ENCODE assay signal across 13 cellular contexts in the genomic region with DNA sequence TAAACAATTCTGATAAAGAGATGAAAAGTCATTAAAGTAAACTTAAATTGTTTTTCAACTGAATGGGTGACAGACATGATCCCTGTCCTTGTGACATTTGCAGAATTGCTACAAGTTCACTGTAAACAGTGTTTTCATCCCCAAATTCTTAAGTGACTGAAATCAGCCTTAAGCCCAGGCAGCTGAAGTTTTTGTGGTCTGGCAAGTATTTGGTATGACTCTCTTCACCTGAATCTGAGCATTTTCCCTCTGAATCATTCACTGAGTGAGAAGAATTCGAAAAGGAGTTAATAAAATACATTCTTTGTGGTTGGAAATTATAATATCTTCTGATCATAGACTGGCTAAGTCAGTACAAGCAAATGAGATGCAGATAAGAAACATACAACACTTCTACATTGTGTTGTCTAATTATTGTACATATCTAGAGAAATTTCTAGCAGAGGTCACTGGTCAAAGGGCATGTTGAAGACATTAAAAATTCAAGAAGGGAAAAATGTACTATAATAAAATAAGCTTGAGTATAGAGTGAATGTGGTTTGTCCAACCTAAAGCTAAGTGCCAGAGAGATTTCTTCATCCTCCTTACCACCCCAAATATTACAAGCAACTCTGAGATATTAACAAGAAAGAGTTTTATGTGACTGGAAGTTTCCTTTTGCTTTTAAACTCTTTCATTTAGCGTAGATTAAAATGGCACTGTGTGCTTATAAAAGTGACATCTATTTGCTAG.
A peak's percentile ranks its signal among the peaks of the same experiment; 100 is the strongest.
DNase-seq lines count a peak whose midpoint lies in the region; ATAC-seq and TF ChIP-seq lines count a peak whose summit lies in the region.
"Had no signal": no experiment of that assay in that cellular context is flagged by ENCODE, and none has a peak within 500 bp of the region (broad histone marks: within the 10 kb centered on the region; RNA-seq: fewer than 3 reads in every experiment).

No MANE protein-coding gene starts in this region.

- peak; percentile 89 for DNase-seq in GM23248
- DNase-seq in SK-N-SH, result no peak
- peak; percentile 92 for DNase-seq in fibroblast of the aortic adventitia (ENCODE audit: low read depth)
- peak; percentile 37 for DNase-seq in smooth muscle cell of the brain vasculature (ENCODE audit: low read depth, low spot score)
- DNase-seq in iPS-NIHi11 (ENCODE audit: low spot score), result no peak
- no peak for DNase-seq in GDM1 (lab: John Stamatoyannopoulos, UW)
- DNase-seq in stimulated activated CD4-positive, alpha-beta T cell treated with anti-CD3 and anti-CD28 coated beads, Interleukin-1b, Interleukin-23, amount 100 ng/mL, for 48 hours, result no peak
- DNase-seq: activated CD4-positive, alpha-beta T cell treated with anti-CD3 and anti-CD28 coated beads for 36 hours; activated naive CD4-positive, alpha-beta T cell treated with anti-CD3 and anti-CD28 coated beads for 36 hours; DMS53; NCI-H1436 treated with DMSO at 0.1 percent for 48 hours; NCI-H774 had no signal

- H3K4me3 ChIP-seq in GM23248, result peak overlapping the region; percentile 7; the same call in 1 of the 2 replicates
- no peak overlapping the region for H3K4me3 ChIP-seq in SK-N-SH (ENCODE audit: low read depth in 2 of 2, low read length in 1 of 2)
- H3K4me3 ChIP-seq in fibroblast of the aortic adventitia (ENCODE audit: low read depth, low read length), result no peak overlapping the region

- H3K9me3 ChIP-seq in GM23248 (ENCODE audit: low read depth), result no peaks in the 10 kb centered on the region
- H3K9me3 ChIP-seq in SK-N-SH, result no peaks in the 10 kb centered on the region

- TF ChIP-seq RAD21 in SK-N-SH (IDR thresholded peaks at IDR 0.05; ENCODE audit: low read length), result no peak

- POLR2A ChIA-PET in SK-N-SH (lab: Yijun Ruan, JAX), result no interaction called here

- CTCF ChIA-PET in SK-N-SH (lab: Yijun Ruan, JAX), result no interaction called here

- H3K9ac ChIP-seq in GM23248, result no peak overlapping the region
- no peak overlapping the region; the same call in 1 of the 2 replicates for H3K9ac ChIP-seq in SK-N-SH

- no peak for TF ChIP-seq CTCF in SK-N-SH (IDR thresholded peaks at IDR 0.05)
- no peak for TF ChIP-seq CTCF in fibroblast of the aortic adventitia (IDR thresholded peaks at IDR 0.05; ENCODE audit: insufficient read depth, low read length)

- H3F3A ChIP-seq in GM23248 (ENCODE audit: insufficient read depth) (peaks cover 26% of the 10 kb centered on the region), SK-N-SH (replicated peaks; ENCODE audit: insufficient read depth) (peaks cover 19% of the 10 kb centered on the region)

- H3K36me3 ChIP-seq in GM23248 (ENCODE audit: low read depth) (no peaks in the 10 kb centered on the region), SK-N-SH (replicated peaks in 1 of 2; ENCODE audit: control insufficient read depth in 1 of 2, insufficient read depth in 2 of 2, low read length in 1 of 2) (no peaks in the 10 kb centered on the region)

- in situ Hi-C loops in GM23248 (cut with MboI), result no loop called here

- H3K79me2 ChIP-seq in GM23248 (ENCODE audit: insufficient read depth) (no peaks in the 10 kb centered on the region), SK-N-SH (ENCODE audit: insufficient read depth) (no peaks in the 10 kb centered on the region)

- no peak for ATAC-seq in GM18867 (IDR thresholded peaks at IDR 0.05; ENCODE audit: unreplicated experiment)
- ATAC-seq: activated CD4-positive, alpha-beta T cell treated with anti-CD3 and anti-CD28 coated beads for 36 hours had no signal

- H4K20me1 ChIP-seq in GM23248 (ENCODE audit: insufficient read depth) (no peaks in the 10 kb centered on the region), SK-N-SH (ENCODE audit: insufficient read depth) (no peaks in the 10 kb centered on the region)

- H3K4me2 ChIP-seq in GM23248 (ENCODE audit: unreplicated experiment), result peak overlapping the region; percentile 70
- peak overlapping the region; percentile 54 for H3K4me2 ChIP-seq in SK-N-SH

- H3K27ac ChIP-seq in GM23248 (peak overlapping the region; percentile 51), SK-N-SH (ENCODE audit: low read depth in 2 of 2, low read length in 1 of 2) (peak overlapping the region; percentile 70 to 77; a peak in 3 of 4 replicates)

- H3K4me1 ChIP-seq in GM23248 (ENCODE audit: insufficient read depth), result peaks cover 44% of the 10 kb centered on the region
- H3K4me1 ChIP-seq in SK-N-SH (ENCODE audit: control insufficient read depth in 1 of 2, insufficient read depth in 2 of 2, low read depth in 1 of 2, low read length in 1 of 2), result peaks cover 0 to 18% of the 10 kb centered on the region in 2 experiments; a peak in 2 of 4 replicates

- H2AFZ ChIP-seq in GM23248 (no peak overlapping the region), SK-N-SH (ENCODE audit: low read depth) (peak overlapping the region; percentile 9; the same call in 1 of the 2 replicates)

- WGBS in GM23248 (ENCODE audit: low coverage in 1 of 2, low lambda C conversion rate in 2 of 2, missing lambda C conversion rate in 2 of 2), 2 experiments, result 47 to 52% methylated on average over 2 of the region's 2 CpGs
- 48% methylated on average over 2 of the region's 2 CpGs for WGBS in SK-N-SH (ENCODE audit: low lambda C conversion rate)

- no peaks in the 10 kb centered on the region for H3K9me2 ChIP-seq in GM23248 (ENCODE audit: insufficient read depth)
- H3K9me2 ChIP-seq in SK-N-SH, result no peaks in the 10 kb centered on the region

- TF ChIP-seq EP300 in SK-N-SH (IDR thresholded peaks at IDR 0.05; ENCODE audit: borderline replicate concordance in 1 of 2, low read depth in 1 of 2, low read length in 1 of 2), result peak in 1 of 2 experiments; percentile 95; a peak in 1 of 4 replicates

- H3K27me3 ChIP-seq in GM23248 (replicated peaks; ENCODE audit: insufficient read depth) (no peaks in the 10 kb centered on the region), SK-N-SH (ENCODE audit: insufficient read depth) (no peaks in the 10 kb centered on the region)

TF ChIP-seq in SK-N-SH, 30 proteins besides CTCF, POLR2A, EP300 and RAD21 (continues in another document):
- TF ChIP-seq NFIC (IDR thresholded peaks at IDR 0.05; ENCODE audit: borderline replicate concordance) (peak; percentile 91), TAF1 (IDR thresholded peaks at IDR 0.05; ENCODE audit: borderline replicate concordance, low read depth, low read length) (no peak; the same call in 1 of the 2 replicates), GABPA (IDR thresholded peaks at IDR 0.05; ENCODE audit: low read depth) (no peak), CHD2 (IDR thresholded peaks at IDR 0.05; ENCODE audit: low read length, partially characterized antibody) (no peak), EZH2phosphoT487 (IDR thresholded peaks at IDR 0.05; ENCODE audit: borderline replicate concordance, low read depth) (no peak), POLR2AphosphoS5 (IDR thresholded peaks at IDR 0.05; ENCODE audit: low read depth, low read length) (peak; percentile 44; the same call in 1 of the 2 replicates), SIN3A (IDR thresholded peaks at IDR 0.05; ENCODE audit: borderline replicate concordance, low read depth, low read length) (no peak), NRF1 (IDR thresholded peaks at IDR 0.05; ENCODE audit: low read depth, low read length) (no peak), FOXM1 (IDR thresholded peaks at IDR 0.05; ENCODE audit: low read depth) (peak; percentile 70; the same call in 1 of the 2 replicates), SMC3 (IDR thresholded peaks at IDR 0.05; ENCODE audit: low read depth, low read length) (no peak), MXI1 (IDR thresholded peaks at IDR 0.05; ENCODE audit: low read depth, low read length) (no peak), MEF2A (IDR thresholded peaks at IDR 0.05; ENCODE audit: borderline replicate concordance, low read depth) (peak; percentile 41; the same call in 1 of the 2 replicates), TCF12 (IDR thresholded peaks at IDR 0.05) (peak; percentile 93), JUND (IDR thresholded peaks at IDR 0.05) (peak; percentile 97)
- TF ChIP-seq, protein P1, sequence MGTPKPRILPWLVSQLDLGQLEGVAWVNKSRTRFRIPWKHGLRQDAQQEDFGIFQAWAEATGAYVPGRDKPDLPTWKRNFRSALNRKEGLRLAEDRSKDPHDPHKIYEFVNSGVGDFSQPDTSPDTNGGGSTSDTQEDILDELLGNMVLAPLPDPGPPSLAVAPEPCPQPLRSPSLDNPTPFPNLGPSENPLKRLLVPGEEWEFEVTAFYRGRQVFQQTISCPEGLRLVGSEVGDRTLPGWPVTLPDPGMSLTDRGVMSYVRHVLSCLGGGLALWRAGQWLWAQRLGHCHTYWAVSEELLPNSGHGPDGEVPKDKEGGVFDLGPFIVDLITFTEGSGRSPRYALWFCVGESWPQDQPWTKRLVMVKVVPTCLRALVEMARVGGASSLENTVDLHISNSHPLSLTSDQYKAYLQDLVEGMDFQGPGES (IDR thresholded peaks at IDR 0.05; ENCODE audit: low read depth, low read length), result no peak
- TF ChIP-seq, protein P2, sequence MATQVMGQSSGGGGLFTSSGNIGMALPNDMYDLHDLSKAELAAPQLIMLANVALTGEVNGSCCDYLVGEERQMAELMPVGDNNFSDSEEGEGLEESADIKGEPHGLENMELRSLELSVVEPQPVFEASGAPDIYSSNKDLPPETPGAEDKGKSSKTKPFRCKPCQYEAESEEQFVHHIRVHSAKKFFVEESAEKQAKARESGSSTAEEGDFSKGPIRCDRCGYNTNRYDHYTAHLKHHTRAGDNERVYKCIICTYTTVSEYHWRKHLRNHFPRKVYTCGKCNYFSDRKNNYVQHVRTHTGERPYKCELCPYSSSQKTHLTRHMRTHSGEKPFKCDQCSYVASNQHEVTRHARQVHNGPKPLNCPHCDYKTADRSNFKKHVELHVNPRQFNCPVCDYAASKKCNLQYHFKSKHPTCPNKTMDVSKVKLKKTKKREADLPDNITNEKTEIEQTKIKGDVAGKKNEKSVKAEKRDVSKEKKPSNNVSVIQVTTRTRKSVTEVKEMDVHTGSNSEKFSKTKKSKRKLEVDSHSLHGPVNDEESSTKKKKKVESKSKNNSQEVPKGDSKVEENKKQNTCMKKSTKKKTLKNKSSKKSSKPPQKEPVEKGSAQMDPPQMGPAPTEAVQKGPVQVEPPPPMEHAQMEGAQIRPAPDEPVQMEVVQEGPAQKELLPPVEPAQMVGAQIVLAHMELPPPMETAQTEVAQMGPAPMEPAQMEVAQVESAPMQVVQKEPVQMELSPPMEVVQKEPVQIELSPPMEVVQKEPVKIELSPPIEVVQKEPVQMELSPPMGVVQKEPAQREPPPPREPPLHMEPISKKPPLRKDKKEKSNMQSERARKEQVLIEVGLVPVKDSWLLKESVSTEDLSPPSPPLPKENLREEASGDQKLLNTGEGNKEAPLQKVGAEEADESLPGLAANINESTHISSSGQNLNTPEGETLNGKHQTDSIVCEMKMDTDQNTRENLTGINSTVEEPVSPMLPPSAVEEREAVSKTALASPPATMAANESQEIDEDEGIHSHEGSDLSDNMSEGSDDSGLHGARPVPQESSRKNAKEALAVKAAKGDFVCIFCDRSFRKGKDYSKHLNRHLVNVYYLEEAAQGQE (IDR thresholded peaks at IDR 0.05; ENCODE audit: low read depth, low read length), result no peak
- TF ChIP-seq, protein P3, sequence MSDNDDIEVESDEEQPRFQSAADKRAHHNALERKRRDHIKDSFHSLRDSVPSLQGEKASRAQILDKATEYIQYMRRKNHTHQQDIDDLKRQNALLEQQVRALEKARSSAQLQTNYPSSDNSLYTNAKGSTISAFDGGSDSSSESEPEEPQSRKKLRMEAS (IDR thresholded peaks at IDR 0.05; ENCODE audit: low read depth), result peak; percentile 36; the same call in 1 of the 2 replicates

Comparison
In these comparisons a context has a peak if more than half of its experiments do, and no peak if none do; other contexts are left out.
1. DNase-seq: peak in GM23248 (single experiment), fibroblast of the aortic adventitia (single experiment) and smooth muscle cell of the brain vasculature (single experiment); none in SK-N-SH (single experiment), iPS-NIHi11 (single experiment), GDM1 (single experiment) and stimulated activated CD4-positive, alpha-beta T cell treated with anti-CD3 and anti-CD28 coated beads, Interleukin-1b, Interleukin-23, amount 100 ng/mL, for 48 hours (single experiment).